ENCODE assay signal across 9 cellular contexts in genomic region chr1:28510350-28511223, GRCh38. TPM values are rescaled to one million over a fixed set of nuclear protein-coding genes. Genes with fewer than 3 reads are reported as not detected.
A peak's percentile ranks its signal among the peaks of the same experiment; 100 is the strongest.
DNase-seq lines count a peak whose midpoint lies in the region; ATAC-seq and TF ChIP-seq lines count a peak whose summit lies in the region.
"Had no signal": no experiment of that assay in that cellular context is flagged by ENCODE, and none has a peak within 500 bp of the region (broad histone marks: within the 10 kb centered on the region; RNA-seq: fewer than 3 reads in every experiment).

No MANE protein-coding gene starts in this region.

- DNase-seq in BE2C, result no peak
- DNase-seq in HT-29 (ENCODE audit: low spot score), result peak; percentile 70
- DNase-seq in fibroblast of mammary gland (ENCODE audit: low read depth), result peak; percentile 64
- peak in 1 of 2 donors; percentile 55 for DNase-seq in stimulated activated effector memory CD8-positive, alpha-beta T cell treated with anti-CD3 and anti-CD28 coated beads, Interleukin-12 subunit alpha, Interleukin-12 subunit beta, amount 100 ng/mL, for 72 hours (ENCODE audit: low spot score in 2 of 2)
- no peak for DNase-seq in vagina (ENCODE audit: extremely low spot score in 2 of 2)
- DNase-seq in nucleus accumbens (lab: John Stamatoyannopoulos, UW), result no peak

- H3K4me3 ChIP-seq in BE2C (ENCODE audit: low read depth, low read length) (peak overlapping the region; percentile 70), fibroblast of mammary gland (ENCODE audit: control insufficient read depth, low read depth, low read length) (peak overlapping the region; percentile 66), vagina (peak overlapping the region in 1 of 2 donors; percentile 1)

- no peak for TF ChIP-seq POLR2A in vagina (IDR thresholded peaks at IDR 0.05)

- H3K27me3 ChIP-seq in BE2C (no peaks in the 10 kb centered on the region), vagina (no peaks in the 10 kb centered on the region)
- H3K27me3 ChIP-seq: pancreas had no signal

- ATAC-seq in stimulated activated effector memory CD8-positive, alpha-beta T cell treated with anti-CD3 and anti-CD28 coated beads, Interleukin-12 subunit alpha, Interleukin-12 subunit beta, amount 100 ng/mL, for 72 hours, result peak; percentile 6
- no peak for ATAC-seq in GM18858 (IDR thresholded peaks at IDR 0.05; ENCODE audit: unreplicated experiment)
- ATAC-seq: pancreas had no signal

- H3K4me1 Mint-ChIP-seq in stimulated activated effector memory CD8-positive, alpha-beta T cell treated with anti-CD3 and anti-CD28 coated beads, Interleukin-12 subunit alpha, Interleukin-12 subunit beta, amount 100 ng/mL, for 72 hours, result peaks cover 48% of the 10 kb centered on the region

- H3K36me3 Mint-ChIP-seq in stimulated activated effector memory CD8-positive, alpha-beta T cell treated with anti-CD3 and anti-CD28 coated beads, Interleukin-12 subunit alpha, Interleukin-12 subunit beta, amount 100 ng/mL, for 72 hours, result peaks cover 99% of the 10 kb centered on the region

- H3K4me1 ChIP-seq in BE2C, result no peaks in the 10 kb centered on the region
- H3K4me1 ChIP-seq in vagina, result peaks cover 60% of the 10 kb centered on the region

- peak overlapping the region; percentile 96 for H3K4me3 Mint-ChIP-seq in stimulated activated effector memory CD8-positive, alpha-beta T cell treated with anti-CD3 and anti-CD28 coated beads, Interleukin-12 subunit alpha, Interleukin-12 subunit beta, amount 100 ng/mL, for 72 hours

- H3K27ac ChIP-seq in VCaP (peak overlapping the region; percentile 96), vagina (no peak overlapping the region)
- H3K27ac ChIP-seq: pancreas had no signal

- intact Hi-C loops in vagina (cut with DNase I), result loop anchor here (5.0 to 10.0 kb wide), 2 partner anchors 364 to 677 kb away; no protein-coding TSS in a partner anchor

- H3K9me3 Mint-ChIP-seq in stimulated activated effector memory CD8-positive, alpha-beta T cell treated with anti-CD3 and anti-CD28 coated beads, Interleukin-12 subunit alpha, Interleukin-12 subunit beta, amount 100 ng/mL, for 72 hours, result no peaks in the 10 kb centered on the region

- no peaks in the 10 kb centered on the region for H3K9me3 ChIP-seq in BE2C
- H3K9me3 ChIP-seq in vagina, result no peaks in the 10 kb centered on the region
- H3K9me3 ChIP-seq: pancreas had no signal

- H3K27ac Mint-ChIP-seq in stimulated activated effector memory CD8-positive, alpha-beta T cell treated with anti-CD3 and anti-CD28 coated beads, Interleukin-12 subunit alpha, Interleukin-12 subunit beta, amount 100 ng/mL, for 72 hours, result peak overlapping the region; percentile 99

- TF ChIP-seq CTCF in BE2C (IDR thresholded peaks at IDR 0.05; ENCODE audit: low read depth, low read length) (no peak), VCaP (conservative IDR thresholded peaks at IDR 0.05) (no peak), fibroblast of mammary gland (conservative IDR thresholded peaks at IDR 0.05; ENCODE audit: control insufficient read depth, insufficient read depth, low read depth, low read length) (no peak), vagina (IDR thresholded peaks at IDR 0.05) (no peak)

- H3K36me3 ChIP-seq in BE2C (peaks cover 72% of the 10 kb centered on the region), vagina (peaks cover 0 to 78% of the 10 kb centered on the region in 2 donors)

RNA-seq across cellular contexts. Expression of gene RCC1, which starts 4.7 kb away (rescaled TPM):
- polyA plus RNA-seq in BE2C (2012; ENCODE audit: insufficient read depth, insufficient read length, low read depth), result 29.6 TPM
- total RNA-seq in HT-29 (2014; rRNA removed; shearing (Covaris generic)), result 131 and 136 TPM in 2 replicates
- 23.8 TPM for total RNA-seq in vagina

RNA-seq across cellular contexts. Expression of gene TRNAU1AP, which starts 42.3 kb away (rescaled TPM):
- 8.5 TPM for polyA plus RNA-seq in BE2C (2012; ENCODE audit: insufficient read depth, insufficient read length, low read depth)
- 22.0 and 23.9 TPM in 2 replicates for total RNA-seq in HT-29 (2014; rRNA removed; shearing (Covaris generic))
- total RNA-seq in vagina, result 14.0 TPM

Comparison
In these comparisons a context has a peak if more than half of its experiments do, and no peak if none do; other contexts are left out.
1. DNase-seq: peak in HT-29 (single experiment) and fibroblast of mammary gland (single experiment); none in BE2C (single experiment), vagina (0 of 2) and nucleus accumbens (0 of 56).